8 cellular contexts compared by ENCODE assay signal in genomic region chr19:46788101-46788967, GRCh38. TPM values are rescaled to one million over a fixed set of nuclear protein-coding genes. Genes with fewer than 3 reads are reported as not detected.
A peak's percentile ranks its signal among the peaks of the same experiment; 100 is the strongest.
DNase-seq lines count a peak whose midpoint lies in the region; ATAC-seq and TF ChIP-seq lines count a peak whose summit lies in the region.

SLC1A5 (minus strand) TSS chr19:46788594; CDS start chr19:46787965, 629 bp downstream.

- peak within 1 kb of the TSS; percentile 51 to 78 for H3K4me3 ChIP-seq in ascending aorta
- peak within 1 kb of the TSS; percentile 36 for H3K4me3 ChIP-seq in hepatocyte

- 2% methylated on average over 37 of the region's 52 CpGs for WGBS in hepatocyte (ENCODE audit: low lambda C conversion rate, missing lambda C conversion rate)

- peak within 1 kb of the TSS; percentile 4 for H2AFZ ChIP-seq in hepatocyte

- peaks cover 4% of the 10 kb centered on the region for H4K20me1 ChIP-seq in hepatocyte (ENCODE audit: insufficient read depth, poor library complexity, severe bottlenecking)

- DNase-seq in NCI-H2081 (lab: John Stamatoyannopoulos, UW) (peak; percentile 87 to 91), T-helper 22 cell (ENCODE audit: low read depth) (peak; percentile 96), ascending aorta (ENCODE audit: low spot score in 2 of 2) (peak; percentile 76 to 98), hepatocyte (ENCODE audit: low spot score) (peak; percentile 96), retina (peak; percentile 93), middle frontal gyrus (ENCODE audit: extremely low spot score, low spot score) (no peak)

- H3K4me1 ChIP-seq in ascending aorta, result peaks cover 0 to 3% of the 10 kb centered on the region in 2 donors
- H3K4me1 ChIP-seq in hepatocyte (ENCODE audit: insufficient read depth), result peaks cover 27% of the 10 kb centered on the region

- no peaks in the 10 kb centered on the region for H3K27me3 ChIP-seq in ascending aorta
- H3K27me3 ChIP-seq in hepatocyte, result no peaks in the 10 kb centered on the region

- H3K9me3 ChIP-seq in ascending aorta (no peaks in the 10 kb centered on the region), hepatocyte (ENCODE audit: low read depth) (no peaks in the 10 kb centered on the region)

- intact Hi-C loops in ascending aorta (cut with DNase I), result no loop called here

- TF ChIP-seq CTCF in ascending aorta (IDR thresholded peaks at IDR 0.05) (no peak), hepatocyte (IDR thresholded peaks at IDR 0.05; ENCODE audit: poor library complexity) (no peak)

- ATAC-seq in GM18502 (IDR thresholded peaks at IDR 0.05; ENCODE audit: poor library complexity, unreplicated experiment), result peak; percentile 59
- ATAC-seq in HG02973 (IDR thresholded peaks at IDR 0.05; ENCODE audit: unreplicated experiment), result peak; percentile 48

- peaks cover 40% of the 10 kb centered on the region for H3K79me2 ChIP-seq in hepatocyte

- H3K4me2 ChIP-seq in hepatocyte, result peak within 1 kb of the TSS; percentile 87

- H3K27ac ChIP-seq in ascending aorta (peak within 1 kb of the TSS; percentile 74 to 81), hepatocyte (peak within 1 kb of the TSS; percentile 98)

- H3K9me2 ChIP-seq in hepatocyte (replicated peaks; ENCODE audit: insufficient read depth), result no peaks in the 10 kb centered on the region

- H3K36me3 ChIP-seq in ascending aorta (no peaks in the 10 kb centered on the region), hepatocyte (replicated peaks; ENCODE audit: insufficient read depth, low read depth) (no peaks in the 10 kb centered on the region)

RNA-seq across cellular contexts. Expression of gene SLC1A5, which starts in this region (rescaled TPM):
- total RNA-seq in ascending aorta (86.8 TPM), hepatocyte (84.6 and 87.9 TPM in 2 replicates)
- polyA plus RNA-seq in hepatocyte, result 171 and 176 TPM in 2 replicates
